2 cellular contexts compared by ENCODE assay signal in the genomic region with DNA sequence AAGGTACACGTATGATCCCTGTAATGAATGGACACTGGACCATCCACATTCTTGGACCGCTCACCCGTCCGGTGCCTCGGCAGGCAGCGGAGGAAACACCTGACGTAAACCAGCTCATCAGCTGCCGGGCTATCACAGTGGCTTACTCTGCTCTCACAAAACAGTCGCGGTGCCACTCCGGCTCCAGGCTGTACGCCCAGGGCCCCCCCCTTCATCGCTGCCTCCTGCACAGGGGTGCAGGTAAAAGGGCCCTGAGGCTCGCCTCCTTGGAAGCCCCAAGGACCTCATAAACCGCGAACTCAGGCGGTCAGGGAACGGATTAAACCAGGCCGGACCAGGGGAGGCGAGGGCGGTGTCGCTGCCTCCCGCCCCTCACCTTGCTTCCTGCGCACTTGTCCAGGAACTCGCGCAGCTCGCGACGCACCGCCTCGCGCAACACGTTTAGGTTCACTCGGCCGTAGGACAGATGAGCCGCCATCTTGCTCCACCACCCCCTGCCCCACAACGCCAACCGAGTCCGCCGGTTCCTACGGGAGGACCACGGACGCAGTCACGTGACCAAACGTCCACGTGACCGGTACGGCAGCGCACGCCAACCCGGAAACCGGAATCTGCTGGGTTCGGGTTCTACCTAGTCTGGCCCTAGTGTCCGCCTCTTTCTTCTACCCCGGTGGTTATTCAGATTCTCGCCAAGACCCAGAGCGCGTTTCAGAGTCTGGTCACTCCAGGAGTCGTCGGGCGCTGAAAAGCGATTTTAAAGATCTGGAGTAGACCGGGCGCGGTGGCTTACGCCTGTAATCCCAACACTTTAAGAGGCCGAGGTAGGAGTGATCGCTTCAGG.
TF ChIP-seq lines count a peak whose summit lies in the region.

A gene (minus strand): TSS at position 564 of the 841 bp plus-strand sequence. CDS start 86 bp downstream, at position 478.

TF ChIP-seq in IMR-90, 13 proteins besides CTCF, POLR2A, EP300 and RAD21:
- TF ChIP-seq MAZ (IDR thresholded peaks at IDR 0.05; ENCODE audit: borderline replicate concordance, low read depth, low read length) (peak; percentile 47; the same call in 1 of the 2 replicates), MAFK (IDR thresholded peaks at IDR 0.05; ENCODE audit: low read depth, low read length) (no peak), CEBPB (IDR thresholded peaks at IDR 0.05; ENCODE audit: low read depth, low read length) (no peak), RFX5 (IDR thresholded peaks at IDR 0.05; ENCODE audit: low read depth, low read length) (no peak), FOS (IDR thresholded peaks at IDR 0.05; ENCODE audit: low read depth, low read length) (peak; percentile 44; the same call in 1 of the 2 replicates), SMC3 (IDR thresholded peaks at IDR 0.05; ENCODE audit: low read depth, low read length) (no peak), RCOR1 (IDR thresholded peaks at IDR 0.05; ENCODE audit: insufficient replicate concordance, low read length) (peak; percentile 86), MXI1 (IDR thresholded peaks at IDR 0.05; ENCODE audit: borderline replicate concordance, low read depth, low read length) (peak; percentile 86), BHLHE40 (IDR thresholded peaks at IDR 0.05; ENCODE audit: low read depth, low read length) (peak; percentile 89), NFE2L2 (IDR thresholded peaks at IDR 0.05; ENCODE audit: low read depth, low read length) (no peak), CHD1 (IDR thresholded peaks at IDR 0.05; ENCODE audit: low read depth, low read length) (no peak)
- TF ChIP-seq, protein P1, sequence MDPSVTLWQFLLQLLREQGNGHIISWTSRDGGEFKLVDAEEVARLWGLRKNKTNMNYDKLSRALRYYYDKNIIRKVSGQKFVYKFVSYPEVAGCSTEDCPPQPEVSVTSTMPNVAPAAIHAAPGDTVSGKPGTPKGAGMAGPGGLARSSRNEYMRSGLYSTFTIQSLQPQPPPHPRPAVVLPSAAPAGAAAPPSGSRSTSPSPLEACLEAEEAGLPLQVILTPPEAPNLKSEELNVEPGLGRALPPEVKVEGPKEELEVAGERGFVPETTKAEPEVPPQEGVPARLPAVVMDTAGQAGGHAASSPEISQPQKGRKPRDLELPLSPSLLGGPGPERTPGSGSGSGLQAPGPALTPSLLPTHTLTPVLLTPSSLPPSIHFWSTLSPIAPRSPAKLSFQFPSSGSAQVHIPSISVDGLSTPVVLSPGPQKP (IDR thresholded peaks at IDR 0.05; ENCODE audit: borderline replicate concordance, low read depth, low read length) = no peak
- TF ChIP-seq, protein P2, sequence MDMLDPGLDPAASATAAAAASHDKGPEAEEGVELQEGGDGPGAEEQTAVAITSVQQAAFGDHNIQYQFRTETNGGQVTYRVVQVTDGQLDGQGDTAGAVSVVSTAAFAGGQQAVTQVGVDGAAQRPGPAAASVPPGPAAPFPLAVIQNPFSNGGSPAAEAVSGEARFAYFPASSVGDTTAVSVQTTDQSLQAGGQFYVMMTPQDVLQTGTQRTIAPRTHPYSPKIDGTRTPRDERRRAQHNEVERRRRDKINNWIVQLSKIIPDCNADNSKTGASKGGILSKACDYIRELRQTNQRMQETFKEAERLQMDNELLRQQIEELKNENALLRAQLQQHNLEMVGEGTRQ (IDR thresholded peaks at IDR 0.05; ENCODE audit: low read depth, low read length) = peak; percentile 100

TF ChIP-seq in endothelial cell of umbilical vein, 7 proteins besides CTCF, POLR2A, EP300 and RAD21:
- TF ChIP-seq POLR2AphosphoS5 (IDR thresholded peaks at IDR 0.05; ENCODE audit: insufficient read depth, low read depth, low read length) (peak; percentile 89), JUN (IDR thresholded peaks at IDR 0.05; ENCODE audit: borderline replicate concordance, insufficient read depth, insufficient read length, low read depth) (no peak), FOS (IDR thresholded peaks at IDR 0.05; ENCODE audit: borderline replicate concordance, insufficient read depth, low read length) (no peak), MYC (IDR thresholded peaks at IDR 0.05; ENCODE audit: low read depth, low read length) (no peak), EZH2 (IDR thresholded peaks at IDR 0.05; ENCODE audit: borderline replicate concordance, low read depth, low read length, severe bottlenecking) (no peak), GATA2 (IDR thresholded peaks at IDR 0.05; ENCODE audit: insufficient read depth, insufficient read length, low read depth, low read length) (no peak)
- TF ChIP-seq, protein P3, sequence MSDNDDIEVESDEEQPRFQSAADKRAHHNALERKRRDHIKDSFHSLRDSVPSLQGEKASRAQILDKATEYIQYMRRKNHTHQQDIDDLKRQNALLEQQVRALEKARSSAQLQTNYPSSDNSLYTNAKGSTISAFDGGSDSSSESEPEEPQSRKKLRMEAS (IDR thresholded peaks at IDR 0.05; ENCODE audit: insufficient read depth, insufficient read length) = peak; percentile 99
